In genomic region chr11:575324-575995, GRCh38 we compare ENCODE assay signal across 8 cellular contexts.
DNase-seq lines count a peak whose midpoint lies in the region; ATAC-seq and TF ChIP-seq lines count a peak whose summit lies in the region.

No MANE protein-coding gene starts in this region.

- H3K4me3 Mint-ChIP-seq in effector memory CD8-positive, alpha-beta T cell, result peak overlapping the region; percentile 83 to 88

- peaks cover 22% of the 10 kb centered on the region for H3K36me3 Mint-ChIP-seq in effector memory CD8-positive, alpha-beta T cell (ENCODE audit: insufficient read depth)

- H3K4me1 Mint-ChIP-seq in effector memory CD8-positive, alpha-beta T cell (ENCODE audit: low read depth in 2 of 2), result peaks cover 22 to 41% of the 10 kb centered on the region in 2 donors

- DNase-seq in AG09309 (ENCODE audit: low read depth) (no peak), OCI-M1 (lab: John Stamatoyannopoulos, UW) (peak; percentile 80), OCI-M2 (lab: John Stamatoyannopoulos, UW; ENCODE audit: unreplicated experiment) (no peak)
- no peak for DNase-seq in effector memory CD8-positive, alpha-beta T cell
- no peak for DNase-seq in stimulated activated CD4-positive, alpha-beta T cell treated with anti-CD3 and anti-CD28 coated beads, Interleukin-1b, Interleukin-23, amount 100 ng/mL, for 48 hours

- H3K9ac ChIP-seq in muscle layer of colon (ENCODE audit: low read length), result no peak overlapping the region

- H3K27ac ChIP-seq in muscle layer of colon (ENCODE audit: low read depth, low read length), result no peak overlapping the region

- H3K4me3 ChIP-seq in AG09309 (ENCODE audit: control insufficient read depth, low read depth, low read length) (peak overlapping the region; percentile 51), muscle layer of colon (ENCODE audit: low read depth in 1 of 2, low read length in 2 of 2) (peak overlapping the region; percentile 54 to 58)

- no peaks in the 10 kb centered on the region for H3K9me3 ChIP-seq in muscle layer of colon (ENCODE audit: low read length)

- peaks cover 0 to 16% of the 10 kb centered on the region in 2 donors for H3K27me3 Mint-ChIP-seq in effector memory CD8-positive, alpha-beta T cell

- no peaks in the 10 kb centered on the region for H3K36me3 ChIP-seq in muscle layer of colon (ENCODE audit: insufficient read depth, low read length)

- H3K4me1 ChIP-seq in muscle layer of colon (ENCODE audit: insufficient read depth, low read length), result peaks cover 36% of the 10 kb centered on the region

- ATAC-seq in GM18868 (IDR thresholded peaks at IDR 0.05; ENCODE audit: unreplicated experiment) (peak; percentile 27), HG03442 (IDR thresholded peaks at IDR 0.05; ENCODE audit: unreplicated experiment) (peak; percentile 31)
- ATAC-seq in effector memory CD8-positive, alpha-beta T cell (replicated peaks), result peak; percentile 46

- peak overlapping the region; percentile 90 to 97 for H3K27ac Mint-ChIP-seq in effector memory CD8-positive, alpha-beta T cell

- TF ChIP-seq CTCF in AG09309 (IDR thresholded peaks at IDR 0.05; ENCODE audit: control insufficient read depth, insufficient read depth, low read depth, low read length, missing control alignments), result no peak

- H3K9me3 Mint-ChIP-seq in effector memory CD8-positive, alpha-beta T cell, result no peaks in the 10 kb centered on the region

- H3K27me3 ChIP-seq in muscle layer of colon (ENCODE audit: control insufficient read depth in 1 of 2, insufficient read depth in 2 of 2, low read length in 2 of 2), result peaks cover 0 to 11% of the 10 kb centered on the region in 2 donors
